ENCODE assay signal across 7 cellular contexts in genomic region chr1:55284856-55285255, GRCh38.
DNase-seq lines count a peak whose midpoint lies in the region; ATAC-seq and TF ChIP-seq lines count a peak whose summit lies in the region.

No MANE protein-coding gene starts in this region.

- no peak overlapping the region for H3K9ac ChIP-seq in KMS-11

- H2AFZ ChIP-seq in KMS-11 (ENCODE audit: low read depth) = no peak overlapping the region

- intact Hi-C loops in sigmoid colon (cut with DNase I) = loop anchor here (1.0 to 2.0 kb wide), 2 partner anchors 1300 to 1424 kb away; no protein-coding TSS in a partner anchor

- peaks cover 3 to 8% of the 10 kb centered on the region in 2 donors for H3K4me1 Mint-ChIP-seq in natural killer cell treated with Interleukin-12 subunit alpha and Interleukin-12 subunit beta and Interleukin-15 and Interleukin-18, amount 100 ng/mL, for 72 hours (ENCODE audit: low read depth in 2 of 2)

- no peaks in the 10 kb centered on the region for H3K9me3 ChIP-seq in sigmoid colon

- peaks cover 0 to 2% of the 10 kb centered on the region in 2 donors for H3K27me3 Mint-ChIP-seq in natural killer cell treated with Interleukin-12 subunit alpha and Interleukin-12 subunit beta and Interleukin-15 and Interleukin-18, amount 100 ng/mL, for 72 hours

- 21 to 40% methylated on average over 4 of the region's 4 CpGs for WGBS in sigmoid colon, 2 donors

- H4K20me1 ChIP-seq in KMS-11 (ENCODE audit: insufficient read depth) = no peaks in the 10 kb centered on the region

- no peak overlapping the region for H3K4me2 ChIP-seq in KMS-11

- H3K27ac ChIP-seq in KMS-11 = no peak overlapping the region
- no peak overlapping the region for H3K27ac ChIP-seq in sigmoid colon

- H3K27me3 ChIP-seq in KMS-11 (ENCODE audit: insufficient read depth, low read depth) = no peaks in the 10 kb centered on the region
- no peaks in the 10 kb centered on the region for H3K27me3 ChIP-seq in sigmoid colon

- DNase-seq in ELR (ENCODE audit: low read depth) (peak; percentile 73), SW480 (ENCODE audit: low spot score) (peak; percentile 52), glomerular visceral epithelial cell (ENCODE audit: extremely low spot score) (peak; percentile 60), sigmoid colon (peak; percentile 76)
- no peak for DNase-seq in natural killer cell treated with Interleukin-12 subunit alpha and Interleukin-12 subunit beta and Interleukin-15 and Interleukin-18, amount 100 ng/mL, for 72 hours (ENCODE audit: low spot score)

- H3K36me3 Mint-ChIP-seq in natural killer cell treated with Interleukin-12 subunit alpha and Interleukin-12 subunit beta and Interleukin-15 and Interleukin-18, amount 100 ng/mL, for 72 hours = no peaks in the 10 kb centered on the region

- H3K4me3 ChIP-seq in KMS-11 (IDR thresholded peaks at IDR 0.05; ENCODE audit: insufficient read depth, low read depth, low read length) (no peak overlapping the region), sigmoid colon (no peak overlapping the region)

- H3K36me3 ChIP-seq in KMS-11 (ENCODE audit: insufficient read depth) (no peaks in the 10 kb centered on the region), sigmoid colon (no peaks in the 10 kb centered on the region)

- H3K27ac Mint-ChIP-seq in natural killer cell treated with Interleukin-12 subunit alpha and Interleukin-12 subunit beta and Interleukin-15 and Interleukin-18, amount 100 ng/mL, for 72 hours = no peak overlapping the region

- H3K4me3 Mint-ChIP-seq in natural killer cell treated with Interleukin-12 subunit alpha and Interleukin-12 subunit beta and Interleukin-15 and Interleukin-18, amount 100 ng/mL, for 72 hours = no peak overlapping the region

- TF ChIP-seq POLR2A in sigmoid colon (IDR thresholded peaks at IDR 0.05) = no peak

- ATAC-seq in HG02610 (IDR thresholded peaks at IDR 0.05; ENCODE audit: unreplicated experiment) = no peak
- no peak for ATAC-seq in natural killer cell treated with Interleukin-12 subunit alpha and Interleukin-12 subunit beta and Interleukin-15 and Interleukin-18, amount 100 ng/mL, for 72 hours

- TF ChIP-seq CTCF in KMS-11 (conservative IDR thresholded peaks at IDR 0.05; ENCODE audit: low read depth, low read length) = peak; percentile 60
- TF ChIP-seq CTCF in sigmoid colon (IDR thresholded peaks at IDR 0.05) = peak; percentile 53 to 70 (median 60)

- H3K79me2 ChIP-seq in KMS-11 (ENCODE audit: insufficient read depth, low read depth) = no peaks in the 10 kb centered on the region

- no peaks in the 10 kb centered on the region for H3K9me3 Mint-ChIP-seq in natural killer cell treated with Interleukin-12 subunit alpha and Interleukin-12 subunit beta and Interleukin-15 and Interleukin-18, amount 100 ng/mL, for 72 hours

- TF ChIP-seq EP300 in sigmoid colon (IDR thresholded peaks at IDR 0.05) = no peak

- no peaks in the 10 kb centered on the region for H3K4me1 ChIP-seq in KMS-11 (ENCODE audit: low read depth, poor library complexity, severe bottlenecking)
- no peaks in the 10 kb centered on the region for H3K4me1 ChIP-seq in sigmoid colon
